8 cellular contexts compared by ENCODE assay signal in the genomic region with DNA sequence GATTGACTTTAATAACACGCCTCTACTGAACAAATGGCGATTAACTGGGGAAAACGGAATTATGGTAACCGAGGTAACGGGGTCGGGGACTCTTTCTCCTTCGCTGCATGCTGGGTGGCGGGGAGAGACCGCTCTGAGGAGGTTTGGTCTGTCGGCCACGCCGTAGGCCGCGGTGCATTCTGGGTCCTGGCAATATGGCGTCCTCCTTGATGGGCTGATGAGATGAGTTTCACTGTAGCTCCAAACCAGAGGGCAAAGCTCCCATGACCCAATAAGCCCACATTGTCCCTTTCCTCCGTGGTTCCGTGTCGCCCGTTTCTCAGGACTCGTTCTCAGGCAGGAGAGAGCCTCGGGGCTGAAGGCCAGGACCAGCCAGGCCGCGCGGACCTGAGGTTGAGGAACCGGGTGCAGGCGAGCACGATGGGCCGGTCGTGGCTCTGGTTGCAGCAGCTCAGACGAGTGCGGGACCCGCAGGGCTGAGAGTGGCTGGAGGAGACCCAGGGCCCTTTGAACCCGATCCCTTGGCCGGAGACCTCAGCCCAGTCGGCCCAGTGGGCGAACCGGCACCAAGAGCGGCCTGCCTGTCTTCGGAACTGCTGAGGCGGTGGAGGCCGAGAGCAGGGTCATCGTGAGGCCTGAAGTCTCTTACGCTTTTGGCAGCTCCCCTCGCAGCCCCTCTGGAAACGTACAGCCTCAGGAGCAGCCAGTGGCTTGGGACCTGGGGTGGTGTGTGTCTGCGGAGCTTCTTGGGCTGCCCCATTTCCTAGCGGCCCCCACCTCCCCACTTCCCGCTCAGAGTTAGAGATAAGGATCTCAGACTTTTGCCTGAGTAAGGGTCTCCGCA. TPM values are rescaled to one million over a fixed set of nuclear protein-coding genes. Genes with fewer than 3 reads are reported as not detected.
A peak's percentile ranks its signal among the peaks of the same experiment; 100 is the strongest.
DNase-seq lines count a peak whose midpoint lies in the region; FAIRE-seq and TF ChIP-seq lines count a peak whose summit lies in the region.

A gene with protein sequence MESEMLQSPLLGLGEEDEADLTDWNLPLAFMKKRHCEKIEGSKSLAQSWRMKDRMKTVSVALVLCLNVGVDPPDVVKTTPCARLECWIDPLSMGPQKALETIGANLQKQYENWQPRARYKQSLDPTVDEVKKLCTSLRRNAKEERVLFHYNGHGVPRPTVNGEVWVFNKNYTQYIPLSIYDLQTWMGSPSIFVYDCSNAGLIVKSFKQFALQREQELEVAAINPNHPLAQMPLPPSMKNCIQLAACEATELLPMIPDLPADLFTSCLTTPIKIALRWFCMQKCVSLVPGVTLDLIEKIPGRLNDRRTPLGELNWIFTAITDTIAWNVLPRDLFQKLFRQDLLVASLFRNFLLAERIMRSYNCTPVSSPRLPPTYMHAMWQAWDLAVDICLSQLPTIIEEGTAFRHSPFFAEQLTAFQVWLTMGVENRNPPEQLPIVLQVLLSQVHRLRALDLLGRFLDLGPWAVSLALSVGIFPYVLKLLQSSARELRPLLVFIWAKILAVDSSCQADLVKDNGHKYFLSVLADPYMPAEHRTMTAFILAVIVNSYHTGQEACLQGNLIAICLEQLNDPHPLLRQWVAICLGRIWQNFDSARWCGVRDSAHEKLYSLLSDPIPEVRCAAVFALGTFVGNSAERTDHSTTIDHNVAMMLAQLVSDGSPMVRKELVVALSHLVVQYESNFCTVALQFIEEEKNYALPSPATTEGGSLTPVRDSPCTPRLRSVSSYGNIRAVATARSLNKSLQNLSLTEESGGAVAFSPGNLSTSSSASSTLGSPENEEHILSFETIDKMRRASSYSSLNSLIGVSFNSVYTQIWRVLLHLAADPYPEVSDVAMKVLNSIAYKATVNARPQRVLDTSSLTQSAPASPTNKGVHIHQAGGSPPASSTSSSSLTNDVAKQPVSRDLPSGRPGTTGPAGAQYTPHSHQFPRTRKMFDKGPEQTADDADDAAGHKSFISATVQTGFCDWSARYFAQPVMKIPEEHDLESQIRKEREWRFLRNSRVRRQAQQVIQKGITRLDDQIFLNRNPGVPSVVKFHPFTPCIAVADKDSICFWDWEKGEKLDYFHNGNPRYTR (N-terminal part only) (plus strand): TSS at position 184 of the 844 bp plus-strand sequence. CDS start 792 bp downstream, outside the sequence.

- DNase-seq in AG09319 (ENCODE audit: extremely low read depth, low read depth), result peak; percentile 59
- peak; percentile 97 for DNase-seq in GM19239 (ENCODE audit: insufficient read length, low spot score)
- peak; percentile 88 for DNase-seq in activated T-cell treated with anti-CD3 and anti-CD28 coated beads, Interleukin-2, amount 50 U/mL, for 1 hour
- peak; percentile 93 to 94 for DNase-seq in erythroblast (lab: John Stamatoyannopoulos, UW)
- peak; percentile 93 for DNase-seq in mucosa of gallbladder (ENCODE audit: low spot score)
- peak; percentile 62 to 74 for DNase-seq in stimulated activated CD8-positive, alpha-beta memory T cell treated with anti-CD3 and anti-CD28 coated beads, Interleukin-4, amount 100 ng/mL, for 1 hour (ENCODE audit: low read depth in 2 of 2, low spot score in 1 of 2)

- peak; percentile 87 for TF ChIP-seq POLR2A in erythroblast (IDR thresholded peaks at IDR 0.05; ENCODE audit: low read length)

- peak; percentile 84 for FAIRE-seq in GM19239 (lab: Jason Lieb, UNC)

- TF ChIP-seq CTCF in AG09319 (IDR thresholded peaks at IDR 0.05; ENCODE audit: low read depth, low read length), result no peak

- TF ChIP-seq RAD21 in Ishikawa (IDR thresholded peaks at IDR 0.05; ENCODE audit: low read depth), result no peak

- peak; percentile 27; the same call in 1 of the 2 replicates for TF ChIP-seq EP300 in Ishikawa (IDR thresholded peaks at IDR 0.05; ENCODE audit: borderline replicate concordance)

TF ChIP-seq in Ishikawa, 13 proteins besides CTCF, POLR2A, EP300 and RAD21 (continues in another document):
- TF ChIP-seq TAF1 (IDR thresholded peaks at IDR 0.05; ENCODE audit: low read depth) (peak; percentile 97), TEAD4 (IDR thresholded peaks at IDR 0.05) (peak; percentile 41; the same call in 1 of the 2 replicates), FOXM1 (IDR thresholded peaks at IDR 0.05; ENCODE audit: borderline replicate concordance, low read depth) (no peak)
- TF ChIP-seq, protein P1, sequence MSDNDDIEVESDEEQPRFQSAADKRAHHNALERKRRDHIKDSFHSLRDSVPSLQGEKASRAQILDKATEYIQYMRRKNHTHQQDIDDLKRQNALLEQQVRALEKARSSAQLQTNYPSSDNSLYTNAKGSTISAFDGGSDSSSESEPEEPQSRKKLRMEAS (IDR thresholded peaks at IDR 0.05), result peak; percentile 92
- TF ChIP-seq, protein P2, sequence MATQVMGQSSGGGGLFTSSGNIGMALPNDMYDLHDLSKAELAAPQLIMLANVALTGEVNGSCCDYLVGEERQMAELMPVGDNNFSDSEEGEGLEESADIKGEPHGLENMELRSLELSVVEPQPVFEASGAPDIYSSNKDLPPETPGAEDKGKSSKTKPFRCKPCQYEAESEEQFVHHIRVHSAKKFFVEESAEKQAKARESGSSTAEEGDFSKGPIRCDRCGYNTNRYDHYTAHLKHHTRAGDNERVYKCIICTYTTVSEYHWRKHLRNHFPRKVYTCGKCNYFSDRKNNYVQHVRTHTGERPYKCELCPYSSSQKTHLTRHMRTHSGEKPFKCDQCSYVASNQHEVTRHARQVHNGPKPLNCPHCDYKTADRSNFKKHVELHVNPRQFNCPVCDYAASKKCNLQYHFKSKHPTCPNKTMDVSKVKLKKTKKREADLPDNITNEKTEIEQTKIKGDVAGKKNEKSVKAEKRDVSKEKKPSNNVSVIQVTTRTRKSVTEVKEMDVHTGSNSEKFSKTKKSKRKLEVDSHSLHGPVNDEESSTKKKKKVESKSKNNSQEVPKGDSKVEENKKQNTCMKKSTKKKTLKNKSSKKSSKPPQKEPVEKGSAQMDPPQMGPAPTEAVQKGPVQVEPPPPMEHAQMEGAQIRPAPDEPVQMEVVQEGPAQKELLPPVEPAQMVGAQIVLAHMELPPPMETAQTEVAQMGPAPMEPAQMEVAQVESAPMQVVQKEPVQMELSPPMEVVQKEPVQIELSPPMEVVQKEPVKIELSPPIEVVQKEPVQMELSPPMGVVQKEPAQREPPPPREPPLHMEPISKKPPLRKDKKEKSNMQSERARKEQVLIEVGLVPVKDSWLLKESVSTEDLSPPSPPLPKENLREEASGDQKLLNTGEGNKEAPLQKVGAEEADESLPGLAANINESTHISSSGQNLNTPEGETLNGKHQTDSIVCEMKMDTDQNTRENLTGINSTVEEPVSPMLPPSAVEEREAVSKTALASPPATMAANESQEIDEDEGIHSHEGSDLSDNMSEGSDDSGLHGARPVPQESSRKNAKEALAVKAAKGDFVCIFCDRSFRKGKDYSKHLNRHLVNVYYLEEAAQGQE (IDR thresholded peaks at IDR 0.05; ENCODE audit: low read depth), result peak; percentile 20; the same call in 1 of the 2 replicates
- TF ChIP-seq, protein P3, sequence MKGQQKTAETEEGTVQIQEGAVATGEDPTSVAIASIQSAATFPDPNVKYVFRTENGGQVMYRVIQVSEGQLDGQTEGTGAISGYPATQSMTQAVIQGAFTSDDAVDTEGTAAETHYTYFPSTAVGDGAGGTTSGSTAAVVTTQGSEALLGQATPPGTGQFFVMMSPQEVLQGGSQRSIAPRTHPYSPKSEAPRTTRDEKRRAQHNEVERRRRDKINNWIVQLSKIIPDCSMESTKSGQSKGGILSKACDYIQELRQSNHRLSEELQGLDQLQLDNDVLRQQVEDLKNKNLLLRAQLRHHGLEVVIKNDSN (IDR thresholded peaks at IDR 0.05), result 0 out of 2 replicates have a peak, but pooled peaks have one; percentile 33

TF ChIP-seq in PFSK-1, 5 proteins besides CTCF, POLR2A, EP300 and RAD21:
- TF ChIP-seq FOXP2 (optimal IDR thresholded peaks at IDR 0.05; ENCODE audit: borderline replicate concordance, extremely low read depth, extremely low read length, insufficient read depth) (peak; percentile 74), TAF1 (IDR thresholded peaks at IDR 0.05; ENCODE audit: borderline replicate concordance, insufficient read depth, low read length) (peak; percentile 99), POLR2AphosphoS5 (IDR thresholded peaks at IDR 0.05; ENCODE audit: low read depth, low read length) (peak; percentile 93), SIN3A (IDR thresholded peaks at IDR 0.05; ENCODE audit: borderline replicate concordance, insufficient read depth, low read length) (peak; percentile 93; the same call in 1 of the 2 replicates)
- TF ChIP-seq, protein P2 (IDR thresholded peaks at IDR 0.05; ENCODE audit: insufficient read depth in 1 of 2, low read depth in 2 of 2, low read length in 2 of 2), result peak; percentile 70 to 78

RNA-seq across cellular contexts. Expression of the gene that starts here (rescaled TPM):
- polyA plus RNA-seq in PFSK-1 (2012; ENCODE audit: insufficient read length, low read depth), result 45.4 TPM
- total RNA-seq in mucosa of gallbladder, result 37.5 TPM

Comparison
In these comparisons a context has a peak if more than half of its experiments do, and no peak if none do; other contexts are left out.
1. Peak in every context shown above with its lines: DNase-seq.